ENCODE assay signal across 2 cellular contexts in genomic region chr12:124605869-124606774, GRCh38.
TF ChIP-seq lines count a peak whose summit lies in the region.

No MANE protein-coding gene starts in this region.

TF ChIP-seq in GM23338, 12 proteins besides CTCF, POLR2A, EP300 and RAD21:
- TF ChIP-seq, protein P1, sequence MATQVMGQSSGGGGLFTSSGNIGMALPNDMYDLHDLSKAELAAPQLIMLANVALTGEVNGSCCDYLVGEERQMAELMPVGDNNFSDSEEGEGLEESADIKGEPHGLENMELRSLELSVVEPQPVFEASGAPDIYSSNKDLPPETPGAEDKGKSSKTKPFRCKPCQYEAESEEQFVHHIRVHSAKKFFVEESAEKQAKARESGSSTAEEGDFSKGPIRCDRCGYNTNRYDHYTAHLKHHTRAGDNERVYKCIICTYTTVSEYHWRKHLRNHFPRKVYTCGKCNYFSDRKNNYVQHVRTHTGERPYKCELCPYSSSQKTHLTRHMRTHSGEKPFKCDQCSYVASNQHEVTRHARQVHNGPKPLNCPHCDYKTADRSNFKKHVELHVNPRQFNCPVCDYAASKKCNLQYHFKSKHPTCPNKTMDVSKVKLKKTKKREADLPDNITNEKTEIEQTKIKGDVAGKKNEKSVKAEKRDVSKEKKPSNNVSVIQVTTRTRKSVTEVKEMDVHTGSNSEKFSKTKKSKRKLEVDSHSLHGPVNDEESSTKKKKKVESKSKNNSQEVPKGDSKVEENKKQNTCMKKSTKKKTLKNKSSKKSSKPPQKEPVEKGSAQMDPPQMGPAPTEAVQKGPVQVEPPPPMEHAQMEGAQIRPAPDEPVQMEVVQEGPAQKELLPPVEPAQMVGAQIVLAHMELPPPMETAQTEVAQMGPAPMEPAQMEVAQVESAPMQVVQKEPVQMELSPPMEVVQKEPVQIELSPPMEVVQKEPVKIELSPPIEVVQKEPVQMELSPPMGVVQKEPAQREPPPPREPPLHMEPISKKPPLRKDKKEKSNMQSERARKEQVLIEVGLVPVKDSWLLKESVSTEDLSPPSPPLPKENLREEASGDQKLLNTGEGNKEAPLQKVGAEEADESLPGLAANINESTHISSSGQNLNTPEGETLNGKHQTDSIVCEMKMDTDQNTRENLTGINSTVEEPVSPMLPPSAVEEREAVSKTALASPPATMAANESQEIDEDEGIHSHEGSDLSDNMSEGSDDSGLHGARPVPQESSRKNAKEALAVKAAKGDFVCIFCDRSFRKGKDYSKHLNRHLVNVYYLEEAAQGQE (IDR thresholded peaks at IDR 0.05; ENCODE audit: unreplicated experiment): no peak
- TF ChIP-seq, protein P2, sequence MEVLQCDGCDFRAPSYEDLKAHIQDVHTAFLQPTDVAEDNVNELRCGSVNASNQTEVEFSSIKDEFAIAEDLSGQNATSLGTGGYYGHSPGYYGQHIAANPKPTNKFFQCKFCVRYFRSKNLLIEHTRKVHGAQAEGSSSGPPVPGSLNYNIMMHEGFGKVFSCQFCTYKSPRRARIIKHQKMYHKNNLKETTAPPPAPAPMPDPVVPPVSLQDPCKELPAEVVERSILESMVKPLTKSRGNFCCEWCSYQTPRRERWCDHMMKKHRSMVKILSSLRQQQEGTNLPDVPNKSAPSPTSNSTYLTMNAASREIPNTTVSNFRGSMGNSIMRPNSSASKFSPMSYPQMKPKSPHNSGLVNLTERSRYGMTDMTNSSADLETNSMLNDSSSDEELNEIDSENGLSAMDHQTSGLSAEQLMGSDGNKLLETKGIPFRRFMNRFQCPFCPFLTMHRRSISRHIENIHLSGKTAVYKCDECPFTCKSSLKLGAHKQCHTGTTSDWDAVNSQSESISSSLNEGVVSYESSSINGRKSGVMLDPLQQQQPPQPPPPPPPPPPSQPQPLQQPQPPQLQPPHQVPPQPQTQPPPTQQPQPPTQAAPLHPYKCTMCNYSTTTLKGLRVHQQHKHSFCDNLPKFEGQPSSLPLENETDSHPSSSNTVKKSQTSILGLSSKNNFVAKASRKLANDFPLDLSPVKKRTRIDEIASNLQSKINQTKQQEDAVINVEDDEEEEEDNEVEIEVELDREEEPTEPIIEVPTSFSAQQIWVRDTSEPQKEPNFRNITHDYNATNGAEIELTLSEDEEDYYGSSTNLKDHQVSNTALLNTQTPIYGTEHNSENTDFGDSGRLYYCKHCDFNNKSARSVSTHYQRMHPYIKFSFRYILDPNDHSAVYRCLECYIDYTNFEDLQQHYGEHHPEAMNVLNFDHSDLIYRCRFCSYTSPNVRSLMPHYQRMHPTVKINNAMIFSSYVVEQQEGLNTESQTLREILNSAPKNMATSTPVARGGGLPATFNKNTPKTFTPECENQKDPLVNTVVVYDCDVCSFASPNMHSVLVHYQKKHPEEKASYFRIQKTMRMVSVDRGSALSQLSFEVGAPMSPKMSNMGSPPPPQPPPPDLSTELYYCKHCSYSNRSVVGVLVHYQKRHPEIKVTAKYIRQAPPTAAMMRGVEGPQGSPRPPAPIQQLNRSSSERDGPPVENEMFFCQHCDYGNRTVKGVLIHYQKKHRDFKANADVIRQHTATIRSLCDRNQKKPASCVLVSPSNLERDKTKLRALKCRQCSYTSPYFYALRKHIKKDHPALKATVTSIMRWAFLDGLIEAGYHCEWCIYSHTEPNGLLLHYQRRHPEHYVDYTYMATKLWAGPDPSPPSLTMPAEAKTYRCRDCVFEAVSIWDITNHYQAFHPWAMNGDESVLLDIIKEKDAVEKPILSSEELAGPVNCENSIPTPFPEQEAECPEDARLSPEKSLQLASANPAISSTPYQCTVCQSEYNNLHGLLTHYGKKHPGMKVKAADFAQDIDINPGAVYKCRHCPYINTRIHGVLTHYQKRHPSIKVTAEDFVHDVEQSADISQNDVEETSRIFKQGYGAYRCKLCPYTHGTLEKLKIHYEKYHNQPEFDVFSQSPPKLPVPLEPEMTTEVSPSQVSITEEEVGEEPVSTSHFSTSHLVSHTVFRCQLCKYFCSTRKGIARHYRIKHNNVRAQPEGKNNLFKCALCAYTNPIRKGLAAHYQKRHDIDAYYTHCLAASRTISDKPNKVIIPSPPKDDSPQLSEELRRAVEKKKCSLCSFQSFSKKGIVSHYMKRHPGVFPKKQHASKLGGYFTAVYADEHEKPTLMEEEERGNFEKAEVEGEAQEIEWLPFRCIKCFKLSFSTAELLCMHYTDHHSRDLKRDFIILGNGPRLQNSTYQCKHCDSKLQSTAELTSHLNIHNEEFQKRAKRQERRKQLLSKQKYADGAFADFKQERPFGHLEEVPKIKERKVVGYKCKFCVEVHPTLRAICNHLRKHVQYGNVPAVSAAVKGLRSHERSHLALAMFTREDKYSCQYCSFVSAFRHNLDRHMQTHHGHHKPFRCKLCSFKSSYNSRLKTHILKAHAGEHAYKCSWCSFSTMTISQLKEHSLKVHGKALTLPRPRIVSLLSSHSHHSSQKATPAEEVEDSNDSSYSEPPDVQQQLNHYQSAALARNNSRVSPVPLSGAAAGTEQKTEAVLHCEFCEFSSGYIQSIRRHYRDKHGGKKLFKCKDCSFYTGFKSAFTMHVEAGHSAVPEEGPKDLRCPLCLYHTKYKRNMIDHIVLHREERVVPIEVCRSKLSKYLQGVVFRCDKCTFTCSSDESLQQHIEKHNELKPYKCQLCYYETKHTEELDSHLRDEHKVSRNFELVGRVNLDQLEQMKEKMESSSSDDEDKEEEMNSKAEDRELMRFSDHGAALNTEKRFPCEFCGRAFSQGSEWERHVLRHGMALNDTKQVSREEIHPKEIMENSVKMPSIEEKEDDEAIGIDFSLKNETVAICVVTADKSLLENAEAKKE (CRISPR knock-in tag; IDR thresholded peaks at IDR 0.05): no peak
- no peak for TF ChIP-seq ZNF114 (CRISPR knock-in tag; IDR thresholded peaks at IDR 0.05)
- no peak for TF ChIP-seq EZH2 (IDR thresholded peaks at IDR 0.05; ENCODE audit: low read depth, unreplicated experiment)
- TF ChIP-seq ZNF331 (CRISPR knock-in tag; IDR thresholded peaks at IDR 0.05; ENCODE audit: low read depth): no peak
- TF ChIP-seq CREB1 (CRISPR knock-in tag; IDR thresholded peaks at IDR 0.05; ENCODE audit: low read depth): no peak

TF ChIP-seq in endothelial cell of umbilical vein, 7 proteins besides CTCF, POLR2A, EP300 and RAD21:
- TF ChIP-seq POLR2AphosphoS5 (IDR thresholded peaks at IDR 0.05; ENCODE audit: insufficient read depth, low read depth, low read length): no peak
- no peak for TF ChIP-seq FOS (IDR thresholded peaks at IDR 0.05; ENCODE audit: borderline replicate concordance, insufficient read depth, low read length)
- no peak for TF ChIP-seq MYC (IDR thresholded peaks at IDR 0.05; ENCODE audit: low read depth, low read length)
- no peak for TF ChIP-seq JUN (IDR thresholded peaks at IDR 0.05; ENCODE audit: borderline replicate concordance, insufficient read depth, insufficient read length, low read depth)
- TF ChIP-seq MAX (IDR thresholded peaks at IDR 0.05; ENCODE audit: insufficient read depth, insufficient read length): no peak
TF ChIP-seq in endothelial cell of umbilical vein: peak in this region for 0.
